27 cellular contexts compared by ENCODE assay signal in genomic region chr21:45135122-45135521, GRCh38.
A peak's percentile ranks its signal among the peaks of the same experiment; 100 is the strongest.
DNase-seq lines count a peak whose midpoint lies in the region; ATAC-seq and TF ChIP-seq lines count a peak whose summit lies in the region.
"Had no signal": no experiment of that assay in that cellular context is flagged by ENCODE, and none has a peak within 500 bp of the region (broad histone marks: within the 10 kb centered on the region; RNA-seq: fewer than 3 reads in every experiment).

No MANE protein-coding gene starts in this region.

- no peak for TF ChIP-seq EP300 in suprapubic skin (IDR thresholded peaks at IDR 0.05)

- H2AFZ ChIP-seq in osteoblast (ENCODE audit: low read length) (no peak overlapping the region), neural progenitor cell (replicated peaks) (no peak overlapping the region)
- H2AFZ ChIP-seq: PC-9 had no signal

- ATAC-seq in HG02981 (IDR thresholded peaks at IDR 0.05; ENCODE audit: unreplicated experiment) = no peak
- ATAC-seq: activated CD4-positive, alpha-beta T cell treated with anti-CD3 and anti-CD28 coated beads for 36 hours; activated CD8-positive, alpha-beta T cell treated with anti-CD3 and anti-CD28 coated beads for 36 hours; HepG2; naive thymus-derived CD8-positive, alpha-beta T cell had no signal

- peaks cover 4% of the 10 kb centered on the region for H3F3A ChIP-seq in neural progenitor cell (ENCODE audit: low read depth)

- H3K4me3 ChIP-seq in SK-N-MC (no peak overlapping the region), osteoblast (ENCODE audit: insufficient read depth, low read length) (no peak overlapping the region), suprapubic skin (no peak overlapping the region), neural progenitor cell (no peak overlapping the region)
- H3K4me3 ChIP-seq: dorsolateral prefrontal cortex, PC-9, upper lobe of left lung had no signal

- H3K27me3 ChIP-seq in osteoblast (ENCODE audit: insufficient read depth, low read length) (no peaks in the 10 kb centered on the region), suprapubic skin (no peaks in the 10 kb centered on the region), neural progenitor cell (no peaks in the 10 kb centered on the region)
- H3K27me3 ChIP-seq: dorsolateral prefrontal cortex, upper lobe of left lung had no signal

- peak overlapping the region; percentile 61 for H3K9ac ChIP-seq in SK-N-MC (ENCODE audit: insufficient read length)
- no peak overlapping the region for H3K9ac ChIP-seq in neural progenitor cell

- peak overlapping the region; percentile 55 for H3K4me3 Mint-ChIP-seq in glutamatergic neuron (ENCODE audit: unreplicated experiment)
- no peak overlapping the region for H3K4me3 Mint-ChIP-seq in neural progenitor cell
- H3K4me3 Mint-ChIP-seq: activated CD4-positive, alpha-beta T cell treated with anti-CD3 and anti-CD28 coated beads for 36 hours; activated CD8-positive, alpha-beta T cell treated with anti-CD3 and anti-CD28 coated beads for 36 hours; activated T-helper 1 cell treated with anti-CD3 and anti-CD28 coated beads, Interleukin-12 subunit alpha, Interleukin-12 subunit beta, Interleukin-2, Interleukin-4 antibody, amounts not matched to agents 30 ng/mL and 10 ng/mL and 1 ng/mL, durations not matched to agents 14 hours and 24 hours and 36 hours; naive thymus-derived CD8-positive, alpha-beta T cell had no signal

- WGBS in suprapubic skin = 27% methylated on average over 3 of the region's 3 CpGs

- no peaks in the 10 kb centered on the region for H3K9me3 ChIP-seq in SK-N-MC (ENCODE audit: low read depth, low read length)
- no peaks in the 10 kb centered on the region for H3K9me3 ChIP-seq in osteoblast (ENCODE audit: low read depth, low read length)
- no peaks in the 10 kb centered on the region for H3K9me3 ChIP-seq in suprapubic skin
- H3K9me3 ChIP-seq in neural progenitor cell (ENCODE audit: low read depth) = no peaks in the 10 kb centered on the region
- H3K9me3 ChIP-seq: Caco-2, upper lobe of left lung had no signal

- DNase-seq in SK-N-MC (ENCODE audit: low read depth, low spot score) (no peak), glutamatergic neuron (no peak), osteoblast (ENCODE audit: insufficient read length, low spot score, missing footprints) (peak; percentile 78), suprapubic skin (ENCODE audit: low spot score in 2 of 2) (no peak), NCI-H2081 (lab: John Stamatoyannopoulos, UW) (no peak), neural progenitor cell (ENCODE audit: low spot score) (no peak)
- DNase-seq: activated CD4-positive, alpha-beta T cell treated with anti-CD3 and anti-CD28 coated beads for 36 hours; activated CD8-positive, alpha-beta memory T cell treated with anti-CD3 and anti-CD28 coated beads, Interleukin-2, amount 50 U/mL, for 48 hours; activated CD8-positive, alpha-beta T cell treated with anti-CD3 and anti-CD28 coated beads for 36 hours; activated naive CD4-positive, alpha-beta T cell treated with Interleukin-2 at 50 U/mL for 16 hours; Caco-2; dorsolateral prefrontal cortex; left colon; naive thymus-derived CD8-positive, alpha-beta T cell; NCI-H1417; NCI-H2029; NCI-H2227 treated with DMSO at 0.1 percent for 48 hours; NCI-H526 treated with DMSO at 0.1 percent for 48 hours; PC-9; retina; SHP77 treated with DMSO at 0.1 percent for 48 hours; stimulated activated CD4-positive, alpha-beta T cell treated with anti-CD3 and anti-CD28 coated beads, Interleukin-2, amount 100 ng/mL, for 48 hours; upper lobe of left lung had no signal

- H4K20me1 ChIP-seq in osteoblast (ENCODE audit: insufficient read depth, low read length) (peaks cover 21% of the 10 kb centered on the region), neural progenitor cell (ENCODE audit: low read depth) (no peaks in the 10 kb centered on the region)

- TF ChIP-seq CTCF in glutamatergic neuron (IDR thresholded peaks at IDR 0.05; ENCODE audit: partially characterized antibody, unreplicated experiment) (no peak), osteoblast (IDR thresholded peaks at IDR 0.05; ENCODE audit: extremely low read depth, low read depth, low read length) (no peak), suprapubic skin (IDR thresholded peaks at IDR 0.05) (no peak), neural progenitor cell (IDR thresholded peaks at IDR 0.05) (no peak)

- H3K4me1 Mint-ChIP-seq in glutamatergic neuron (ENCODE audit: low read depth, unreplicated experiment) (peaks cover 21% of the 10 kb centered on the region), neural progenitor cell (peaks cover 10% of the 10 kb centered on the region)

- H3K36me3 Mint-ChIP-seq in glutamatergic neuron (ENCODE audit: unreplicated experiment) (no peaks in the 10 kb centered on the region), neural progenitor cell (no peaks in the 10 kb centered on the region)

- H3K27me3 Mint-ChIP-seq in glutamatergic neuron (ENCODE audit: unreplicated experiment) (peaks cover 1% of the 10 kb centered on the region), neural progenitor cell (ENCODE audit: insufficient read depth, low read depth) (peaks cover 3% of the 10 kb centered on the region)
- H3K27me3 Mint-ChIP-seq: activated CD4-positive, alpha-beta T cell treated with anti-CD3 and anti-CD28 coated beads for 36 hours; activated CD8-positive, alpha-beta T cell treated with anti-CD3 and anti-CD28 coated beads for 36 hours; naive thymus-derived CD8-positive, alpha-beta T cell had no signal

- H3K4me2 ChIP-seq in osteoblast (ENCODE audit: insufficient read depth, low read length) = no peak overlapping the region
- H3K4me2 ChIP-seq in neural progenitor cell = no peak overlapping the region
- H3K4me2 ChIP-seq: PC-9 had no signal

- H3K27ac Mint-ChIP-seq in glutamatergic neuron (ENCODE audit: unreplicated experiment) (no peak overlapping the region), neural progenitor cell (no peak overlapping the region)
- H3K27ac Mint-ChIP-seq: activated CD4-positive, alpha-beta T cell treated with anti-CD3 and anti-CD28 coated beads for 36 hours; activated CD8-positive, alpha-beta T cell treated with anti-CD3 and anti-CD28 coated beads for 36 hours; activated T-helper 1 cell treated with anti-CD3 and anti-CD28 coated beads, Interleukin-12 subunit alpha, Interleukin-12 subunit beta, Interleukin-2, Interleukin-4 antibody, amounts not matched to agents 30 ng/mL and 10 ng/mL and 1 ng/mL, durations not matched to agents 14 hours and 24 hours and 36 hours; naive thymus-derived CD8-positive, alpha-beta T cell had no signal

- TF ChIP-seq POLR2A in suprapubic skin (IDR thresholded peaks at IDR 0.05) = no peak

- peak overlapping the region; percentile 97 for H3K27ac ChIP-seq in SK-N-MC
- H3K27ac ChIP-seq in osteoblast (ENCODE audit: low read depth, low read length) = no peak overlapping the region
- H3K27ac ChIP-seq in suprapubic skin = peak overlapping the region; percentile 38
- no peak overlapping the region for H3K27ac ChIP-seq in neural progenitor cell
- H3K27ac ChIP-seq: C4-2B, PC-9 had no signal

- peaks cover 13% of the 10 kb centered on the region for H3K79me2 ChIP-seq in osteoblast (ENCODE audit: insufficient read depth, low read length)
- H3K79me2 ChIP-seq in neural progenitor cell (ENCODE audit: low read depth) = no peaks in the 10 kb centered on the region

- H3K4me1 ChIP-seq in osteoblast (ENCODE audit: insufficient read depth, low read length) (peaks cover 34% of the 10 kb centered on the region), suprapubic skin (peaks cover 56% of the 10 kb centered on the region), neural progenitor cell (no peaks in the 10 kb centered on the region)

- H3K36me3 ChIP-seq in SK-N-MC (ENCODE audit: insufficient read depth, low read length) (no peaks in the 10 kb centered on the region), osteoblast (ENCODE audit: insufficient read depth, low read length) (no peaks in the 10 kb centered on the region), suprapubic skin (no peaks in the 10 kb centered on the region), neural progenitor cell (no peaks in the 10 kb centered on the region)

- H3K9me3 Mint-ChIP-seq in glutamatergic neuron (ENCODE audit: unreplicated experiment) (no peaks in the 10 kb centered on the region), neural progenitor cell (no peaks in the 10 kb centered on the region)
- H3K9me3 Mint-ChIP-seq: activated CD8-positive, alpha-beta T cell treated with anti-CD3 and anti-CD28 coated beads for 36 hours; activated T-helper 1 cell treated with anti-CD3 and anti-CD28 coated beads, Interleukin-12 subunit alpha, Interleukin-12 subunit beta, Interleukin-2, Interleukin-4 antibody, amounts not matched to agents 30 ng/mL and 10 ng/mL and 1 ng/mL, durations not matched to agents 14 hours and 24 hours and 36 hours; naive thymus-derived CD8-positive, alpha-beta T cell had no signal

Comparison
In these comparisons a context has a peak if more than half of its experiments do, and no peak if none do; other contexts are left out.
1. H3K27ac ChIP-seq: peak in SK-N-MC (single experiment) and suprapubic skin (single experiment); none in osteoblast (single experiment) and neural progenitor cell (single experiment).